14 cellular contexts compared by ENCODE assay signal in the genomic region with DNA sequence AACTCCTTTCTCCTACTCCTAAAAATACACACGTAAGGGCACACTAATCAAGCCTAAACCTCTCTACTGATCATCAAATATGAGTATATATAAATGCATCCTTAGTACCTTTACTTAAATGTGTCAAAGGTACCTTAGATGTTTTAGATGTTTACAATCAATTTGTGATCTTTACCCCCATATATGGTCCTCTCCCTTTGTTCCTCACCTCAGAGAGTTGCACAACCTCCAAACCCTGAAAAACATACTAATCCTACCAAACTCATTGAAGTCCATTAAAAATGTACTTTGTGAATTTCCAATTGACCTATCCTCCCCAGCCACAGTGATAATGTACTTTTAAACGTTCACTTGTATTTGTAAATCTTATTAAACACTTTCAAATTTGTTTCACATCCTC.
A peak's percentile ranks its signal among the peaks of the same experiment; 100 is the strongest.
DNase-seq lines count a peak whose midpoint lies in the region; ATAC-seq and TF ChIP-seq lines count a peak whose summit lies in the region.
"Had no signal": no experiment of that assay in that cellular context is flagged by ENCODE, and none has a peak within 500 bp of the region (broad histone marks: within the 10 kb centered on the region; RNA-seq: fewer than 3 reads in every experiment).

No MANE protein-coding gene starts in this region.

- H3K27ac ChIP-seq in CD8-positive, alpha-beta T cell (ENCODE audit: low read depth, low read length) = no peak overlapping the region
- H3K27ac ChIP-seq in naive thymus-derived CD4-positive, alpha-beta T cell (ENCODE audit: low read depth, low read length) = no peak overlapping the region
- no peak overlapping the region for H3K27ac ChIP-seq in upper lobe of right lung
- H3K27ac ChIP-seq: A549, C4-2B had no signal

- no peak overlapping the region for H3K4me3 ChIP-seq in CD8-positive, alpha-beta T cell (ENCODE audit: low read depth, low read length)
- no peak overlapping the region for H3K4me3 ChIP-seq in naive thymus-derived CD4-positive, alpha-beta T cell (ENCODE audit: low read length)
- no peak overlapping the region for H3K4me3 ChIP-seq in upper lobe of right lung
- H3K4me3 ChIP-seq: A549, HAP-1 had no signal

- no peaks in the 10 kb centered on the region for H3K27me3 Mint-ChIP-seq in CD8-positive, alpha-beta T cell (ENCODE audit: low read depth)
- no peaks in the 10 kb centered on the region for H3K27me3 Mint-ChIP-seq in T-cell
- H3K27me3 Mint-ChIP-seq in naive thymus-derived CD4-positive, alpha-beta T cell = no peaks in the 10 kb centered on the region
- no peaks in the 10 kb centered on the region; the same call in 1 of the 2 replicates for H3K27me3 Mint-ChIP-seq in HFFc6 (ENCODE audit: insufficient read depth)

- DNase-seq in activated naive CD4-positive, alpha-beta T cell treated with anti-CD3 and anti-CD28 coated beads, Interleukin-2, amount 50 U/mL, for 72 hours (ENCODE audit: low spot score in 2 of 2) = no peak
- DNase-seq in activated naive CD4-positive, alpha-beta T cell treated with anti-CD3 and anti-CD28 coated beads, Interleukin-2, amount 50 U/mL, for 16 hours = no peak
- DNase-seq in CD8-positive, alpha-beta T cell = no peak
- DNase-seq in T-cell (no peak), HFFc6 (no peak), GM10266 (ENCODE audit: extremely low spot score) (no peak), upper lobe of right lung (no peak)
- DNase-seq in naive thymus-derived CD4-positive, alpha-beta T cell = no peak
- DNase-seq: BE2C, Calu3, DMS 273 treated with DMSO at 0.1 percent for 48 hours had no signal

- no peaks in the 10 kb centered on the region for H3K4me1 Mint-ChIP-seq in CD8-positive, alpha-beta T cell (ENCODE audit: low read depth)
- H3K4me1 Mint-ChIP-seq in T-cell = peaks cover 0 to 8% (median 3%) of the 10 kb centered on the region in 3 donors
- peaks cover 0 to 9% (median 5%) of the 10 kb centered on the region in 7 donors for H3K4me1 Mint-ChIP-seq in naive thymus-derived CD4-positive, alpha-beta T cell
- peaks cover 20% of the 10 kb centered on the region for H3K4me1 Mint-ChIP-seq in HFFc6 (ENCODE audit: low read depth)

- intact Hi-C loops in CD8-positive, alpha-beta T cell (cut with DNase I, micrococcal nuclease) = no loop called here
- intact Hi-C loops in naive thymus-derived CD4-positive, alpha-beta T cell (cut with micrococcal nuclease) = loop anchor here in 1 of 2 donors (5.0 to 10.0 kb wide), 2 partner anchors 249 to 428 kb away; a partner anchor contains a TSS
- intact Hi-C loops in upper lobe of right lung (cut with DNase I) = no loop called here

- H3K27me3 ChIP-seq in CD8-positive, alpha-beta T cell (ENCODE audit: insufficient read depth, low read length) = no peaks in the 10 kb centered on the region
- no peaks in the 10 kb centered on the region for H3K27me3 ChIP-seq in naive thymus-derived CD4-positive, alpha-beta T cell (ENCODE audit: control insufficient read depth in 2 of 2, insufficient read depth in 2 of 2, low read length in 2 of 2)
- no peaks in the 10 kb centered on the region for H3K27me3 ChIP-seq in upper lobe of right lung
- H3K27me3 ChIP-seq: BE2C had no signal

- peaks cover 4% of the 10 kb centered on the region for H3K36me3 ChIP-seq in CD8-positive, alpha-beta T cell (ENCODE audit: insufficient read depth, low read length)
- H3K36me3 ChIP-seq in naive thymus-derived CD4-positive, alpha-beta T cell (ENCODE audit: control insufficient read depth in 2 of 3, insufficient read depth in 3 of 3, low read length in 3 of 3) = peaks cover 0 to 7% (median 0%) of the 10 kb centered on the region in 3 experiments
- peaks cover 22% of the 10 kb centered on the region for H3K36me3 ChIP-seq in upper lobe of right lung
- H3K36me3 ChIP-seq: BE2C, HAP-1 had no signal

- no peaks in the 10 kb centered on the region for H3K9me3 ChIP-seq in CD8-positive, alpha-beta T cell (ENCODE audit: low read length)
- H3K9me3 ChIP-seq in naive thymus-derived CD4-positive, alpha-beta T cell (ENCODE audit: control insufficient read depth in 2 of 3, low read length in 3 of 3) = no peaks in the 10 kb centered on the region
- H3K9me3 ChIP-seq in upper lobe of right lung = no peaks in the 10 kb centered on the region
- H3K9me3 ChIP-seq: A549, BE2C, HAP-1 had no signal

- H3K4me3 Mint-ChIP-seq in CD8-positive, alpha-beta T cell = no peak overlapping the region
- H3K4me3 Mint-ChIP-seq in T-cell (no peak overlapping the region), HFFc6 (no peak overlapping the region)
- no peak overlapping the region for H3K4me3 Mint-ChIP-seq in naive thymus-derived CD4-positive, alpha-beta T cell

- no peaks in the 10 kb centered on the region for H3K36me3 Mint-ChIP-seq in activated naive CD4-positive, alpha-beta T cell treated with anti-CD3 and anti-CD28 coated beads, Interleukin-2, amount 50 U/mL, for 72 hours
- peaks cover 48% of the 10 kb centered on the region for H3K36me3 Mint-ChIP-seq in CD8-positive, alpha-beta T cell
- H3K36me3 Mint-ChIP-seq in T-cell = peaks cover 37% of the 10 kb centered on the region
- H3K36me3 Mint-ChIP-seq in naive thymus-derived CD4-positive, alpha-beta T cell = peaks cover 7 to 42% (median 15%) of the 10 kb centered on the region in 5 donors
- H3K36me3 Mint-ChIP-seq in HFFc6 (ENCODE audit: low read depth) = 0 out of 2 replicates have a peak, but pooled peaks cover 4% of the 10 kb centered on the region

- peak overlapping the region; percentile 2 to 3 for H3K27ac Mint-ChIP-seq in activated naive CD4-positive, alpha-beta T cell treated with anti-CD3 and anti-CD28 coated beads, Interleukin-2, amount 50 U/mL, for 72 hours
- H3K27ac Mint-ChIP-seq in CD8-positive, alpha-beta T cell = peak overlapping the region; percentile 60
- H3K27ac Mint-ChIP-seq in T-cell (peak overlapping the region; percentile 7 to 74), HFFc6 (no peak overlapping the region)
- peak overlapping the region in 5 of 9 donors; percentile 14 to 47 (median 40) for H3K27ac Mint-ChIP-seq in naive thymus-derived CD4-positive, alpha-beta T cell

- POLR2A ChIA-PET in CD8-positive, alpha-beta T cell (lab: Charles Lee) = no interaction called here
- POLR2A ChIA-PET in T-cell (lab: Charles Lee) = interaction anchor here in 1 of 2 donors (0.6 kb wide), 1 partner anchor 167 kb away, joined by 3 read pairs; no protein-coding TSS in a partner anchor
- POLR2A ChIA-PET in naive thymus-derived CD4-positive, alpha-beta T cell (lab: Charles Lee) = no interaction called here

- CTCF ChIA-PET in CD8-positive, alpha-beta T cell (lab: Charles Lee) = interaction anchor here (0.6 kb wide), 1 partner anchor 117 kb away, joined by 3 read pairs; no protein-coding TSS in a partner anchor
- CTCF ChIA-PET in T-cell (lab: Charles Lee) = no interaction called here
- CTCF ChIA-PET in naive thymus-derived CD4-positive, alpha-beta T cell (lab: Charles Lee) = no interaction called here

- no peaks in the 10 kb centered on the region for H3K9me3 Mint-ChIP-seq in activated naive CD4-positive, alpha-beta T cell treated with anti-CD3 and anti-CD28 coated beads, Interleukin-2, amount 50 U/mL, for 72 hours
- H3K9me3 Mint-ChIP-seq in CD8-positive, alpha-beta T cell = no peaks in the 10 kb centered on the region
- H3K9me3 Mint-ChIP-seq in T-cell (no peaks in the 10 kb centered on the region), HFFc6 (no peaks in the 10 kb centered on the region)
- H3K9me3 Mint-ChIP-seq in naive thymus-derived CD4-positive, alpha-beta T cell = peaks cover 0 to 2% (median 0%) of the 10 kb centered on the region in 11 donors

- no peaks in the 10 kb centered on the region for H3K4me1 ChIP-seq in CD8-positive, alpha-beta T cell (ENCODE audit: insufficient read depth, low read length)
- H3K4me1 ChIP-seq in naive thymus-derived CD4-positive, alpha-beta T cell (ENCODE audit: control insufficient read depth in 2 of 2, insufficient read depth in 2 of 2, low read length in 2 of 2) = no peaks in the 10 kb centered on the region
- no peaks in the 10 kb centered on the region for H3K4me1 ChIP-seq in upper lobe of right lung
- H3K4me1 ChIP-seq: A549, BE2C had no signal

- TF ChIP-seq CTCF in CD8-positive, alpha-beta T cell (IDR thresholded peaks at IDR 0.05) = no peak
- TF ChIP-seq CTCF in HFFc6 (IDR thresholded peaks at IDR 0.05) = no peak
- TF ChIP-seq CTCF in GM10266 (IDR thresholded peaks at IDR 0.05; ENCODE audit: control insufficient read depth, insufficient read depth, low read depth, missing control alignments) = no peak
- TF ChIP-seq CTCF in upper lobe of right lung (IDR thresholded peaks at IDR 0.05) = no peak

- ATAC-seq in activated naive CD4-positive, alpha-beta T cell treated with anti-CD3 and anti-CD28 coated beads, Interleukin-2, amount 50 U/mL, for 72 hours = no peak
- no peak for ATAC-seq in CD8-positive, alpha-beta T cell
- ATAC-seq in T-cell (replicated peaks in 1 of 4) (no peak), upper lobe of right lung (no peak)
- no peak for ATAC-seq in naive thymus-derived CD4-positive, alpha-beta T cell
- ATAC-seq: A549 had no signal
